In genomic region chr2:137672961-137673552, GRCh38 we compare ENCODE assay signal across 28 cellular contexts.
"Had no signal": no experiment of that assay in that cellular context is flagged by ENCODE, and none has a peak within 500 bp of the region (broad histone marks: within the 10 kb centered on the region; RNA-seq: fewer than 3 reads in every experiment).

No MANE protein-coding gene starts in this region.

- DNase-seq: activated B cell treated with CpG ODN at 0.5 μM for 24 hours; activated CD4-positive, alpha-beta memory T cell treated with anti-CD3 and anti-CD28 coated beads for 36 hours; activated CD4-positive, alpha-beta T cell treated with anti-CD3 and anti-CD28 coated beads for 48 hours; activated CD8-positive, alpha-beta memory T cell treated with anti-CD3 and anti-CD28 coated beads, Interleukin-2, amount 50 U/mL, for 48 hours; activated CD8-positive, alpha-beta T cell treated with anti-CD3 and anti-CD28 coated beads, Interleukin-2, amount 10 ng/mL, durations not matched to agents 7 days and 5 days; activated gamma-delta T cell; activated naive CD4-positive, alpha-beta T cell; activated naive CD4-positive, alpha-beta T cell treated with anti-CD3 and anti-CD28 coated beads, Interleukin-2, amount 10 ng/mL, durations not matched to agents 7 days and 5 days; activated naive CD8-positive, alpha-beta T cell treated with anti-CD3 and anti-CD28 coated beads, Interleukin-2, amount 10 ng/mL, durations not matched to agents 7 days and 5 days; activated T-cell treated with anti-CD3 and anti-CD28 coated beads for 4 hours; activated T-cell treated with anti-CD3 and anti-CD28 coated beads, Interleukin-2, amount 50 U/mL, for 24 hours; activated T-cell treated with anti-CD3 and anti-CD28 coated beads, Interleukin-2, amount 50 U/mL, for 72 hours; brain microvascular endothelial cell; central memory CD4-positive, alpha-beta T cell; cerebellar nuclear complex; colonic mucosa; effector memory CD4-positive, alpha-beta T cell; endodermal cell; foreskin keratinocyte; gastrocnemius medialis; T-helper 1 cell; T-helper 17 cell; T1000; WERI-Rb-1 had no signal

- H3K27me3 ChIP-seq: ascending aorta, brain microvascular endothelial cell, colonic mucosa, esophagus muscularis mucosa, foreskin keratinocyte, gastrocnemius medialis had no signal

- H3K9me3 ChIP-seq: ascending aorta, colonic mucosa, esophagus muscularis mucosa, gastrocnemius medialis had no signal

- H3K4me3 ChIP-seq: ascending aorta, colonic mucosa, esophagus muscularis mucosa, gastrocnemius medialis had no signal

- H3K27ac ChIP-seq: ascending aorta, brain microvascular endothelial cell, colonic mucosa, foreskin keratinocyte, gastrocnemius medialis, WERI-Rb-1 had no signal

- H3K4me1 ChIP-seq: ascending aorta, colonic mucosa, foreskin keratinocyte, gastrocnemius medialis had no signal

- ATAC-seq: activated CD4-positive, CD25-positive, alpha-beta regulatory T cell treated with anti-CD3 and anti-CD28 coated beads, Interleukin-2, amount 50 U/mL, for 24 hours; activated CD8-positive, alpha-beta T cell treated with anti-CD3 and anti-CD28 coated beads, Interleukin-2, amount 10 ng/mL, durations not matched to agents 7 days and 5 days; activated naive CD4-positive, alpha-beta T cell treated with anti-CD3 and anti-CD28 coated beads, Interleukin-2, amount 50 U/mL, for 72 hours; activated T-cell treated with anti-CD3 and anti-CD28 coated beads, Interleukin-2, amount 50 U/mL, for 72 hours; foreskin keratinocyte; gastrocnemius medialis; T-helper 17 cell had no signal

- H3K36me3 ChIP-seq: ascending aorta, brain microvascular endothelial cell, colonic mucosa, esophagus muscularis mucosa, gastrocnemius medialis, WERI-Rb-1 had no signal
